In genomic region chr5:41661221-41661620, GRCh38 we compare ENCODE assay signal across 34 cellular contexts.
"Had no signal": no experiment of that assay in that cellular context is flagged by ENCODE, and none has a peak within 500 bp of the region (broad histone marks: within the 10 kb centered on the region; RNA-seq: fewer than 3 reads in every experiment).

No MANE protein-coding gene starts in this region.

- H3K27me3 ChIP-seq: MG63 had no signal

- H3K9me3 ChIP-seq: MG63 had no signal

- H3K9ac ChIP-seq: KMS-11 had no signal

- DNase-seq: Karpas-422, Kasumi-1, MG63, MM.1S, MV-4-11, NCI-H1048, NCI-H1092, NCI-H1092 treated with DMSO at 0.1 percent for 48 hours, NCI-H1105, NCI-H1105 treated with DMSO at 0.1 percent for 48 hours, NCI-H1417, NCI-H1417 treated with DMSO at 0.1 percent for 48 hours, NCI-H1436, NCI-H1436 treated with DMSO at 0.1 percent for 48 hours, NCI-H146, NCI-H1694, NCI-H1694 treated with DMSO at 0.1 percent for 48 hours, NCI-H187, NCI-H187 treated with DMSO at 0.1 percent for 48 hours, NCI-H1930, NCI-H2029, NCI-H2029 treated with DMSO at 0.1 percent for 48 hours, NCI-H2081, NCI-H2081 treated with DMSO at 0.1 percent for 48 hours, NCI-H2107, NCI-H2171, NCI-H2171 treated with DMSO at 0.1 percent for 48 hours, NCI-H2227 treated with DMSO at 0.1 percent for 48 hours, NCI-H226, NCI-H345, NCI-H446, NCI-H446 treated with DMSO at 0.1 percent for 48 hours, NCI-H510A had no signal

- H3K4me2 ChIP-seq: KMS-11 had no signal

- H3K27ac ChIP-seq: KMS-11 had no signal

- H3K4me3 ChIP-seq: MG63 had no signal

- H3K36me3 ChIP-seq: MG63 had no signal
